ENCODE assay signal across 1 cellular context in genomic region chr10:111087331-111087756, GRCh38.
TF ChIP-seq lines count a peak whose summit lies in the region.

No MANE protein-coding gene starts in this region.

TF ChIP-seq in K562, 482 proteins besides CTCF, POLR2A, EP300 and RAD21 (continued from another document and continues in another):
- TF ChIP-seq MBD2 (IDR thresholded peaks at IDR 0.05; ENCODE audit: borderline replicate concordance, low read depth) (no peak), CBX3 (IDR thresholded peaks at IDR 0.05; ENCODE audit: borderline replicate concordance in 1 of 2, low read length in 2 of 2) (no peak), SRSF9 (IDR thresholded peaks at IDR 0.05; ENCODE audit: borderline replicate concordance, low read depth, low read length) (no peak), ZNF174 (CRISPR knock-in tag; IDR thresholded peaks at IDR 0.05) (no peak), PHTF2 (CRISPR knock-in tag; IDR thresholded peaks at IDR 0.05) (no peak), YY1 (IDR thresholded peaks at IDR 0.05; ENCODE audit: borderline replicate concordance in 1 of 3, control insufficient read depth in 1 of 3, extremely low read depth in 1 of 3, insufficient read depth in 3 of 3, insufficient read length in 1 of 3, insufficient replicate concordance in 2 of 3, low read depth in 1 of 3, low read length in 2 of 3) (no peak), NR2C2 (CRISPR knock-in tag; IDR thresholded peaks at IDR 0.05) (no peak), NR2C2 (tag; IDR thresholded peaks at IDR 0.05) (peak; percentile 63; the same call in 1 of the 2 replicates), PHB (CRISPR knock-in tag; IDR thresholded peaks at IDR 0.05) (no peak), FOXJ3 (CRISPR knock-in tag; IDR thresholded peaks at IDR 0.05) (no peak), ZEB2 (IDR thresholded peaks at IDR 0.05) (peak; percentile 64; the same call in 1 of the 2 replicates), ZNF584 (CRISPR knock-in tag; IDR thresholded peaks at IDR 0.05; ENCODE audit: low read depth) (no peak), ELF4 (CRISPR knock-in tag; IDR thresholded peaks at IDR 0.05) (no peak), ZNF134 (CRISPR knock-in tag; conservative IDR thresholded peaks at IDR 0.05) (no peak), SMARCA5 (IDR thresholded peaks at IDR 0.05) (no peak), STAT6 (CRISPR knock-in tag; IDR thresholded peaks at IDR 0.05) (no peak), BMI1 (IDR thresholded peaks at IDR 0.05; ENCODE audit: low read length) (no peak), ELF2 (CRISPR knock-in tag; IDR thresholded peaks at IDR 0.05) (no peak), CAMTA2 (CRISPR knock-in tag; conservative IDR thresholded peaks at IDR 0.05) (no peak), MYNN (IDR thresholded peaks at IDR 0.05) (no peak), MYNN (CRISPR knock-in tag; IDR thresholded peaks at IDR 0.05) (no peak), ZBTB7A (IDR thresholded peaks at IDR 0.05; ENCODE audit: borderline replicate concordance, control insufficient read depth, low read depth, low read length) (no peak), SMAD3 (CRISPR knock-in tag; conservative IDR thresholded peaks at IDR 0.05) (no peak), NR2F6 (CRISPR knock-in tag; IDR thresholded peaks at IDR 0.05) (no peak), ELK1 (CRISPR knock-in tag; IDR thresholded peaks at IDR 0.05) (no peak), NONO (IDR thresholded peaks at IDR 0.05; ENCODE audit: low read depth in 2 of 2, low read length in 1 of 2) (no peak), TBP (optimal IDR thresholded peaks at IDR 0.05; ENCODE audit: low read depth, low read length) (no peak), GATAD2B (IDR thresholded peaks at IDR 0.05; ENCODE audit: borderline replicate concordance) (no peak), SMARCE1 (IDR thresholded peaks at IDR 0.05) (0 out of 2 replicates have a peak, but pooled peaks have one; percentile 23), MBD1 (CRISPR knock-in tag; IDR thresholded peaks at IDR 0.05) (no peak), SNIP1 (IDR thresholded peaks at IDR 0.05; ENCODE audit: low read depth) (no peak), NCOA6 (IDR thresholded peaks at IDR 0.05) (no peak), CREM (IDR thresholded peaks at IDR 0.05; ENCODE audit: low read depth) (no peak), KDM1A (IDR thresholded peaks at IDR 0.05) (peak in 1 of 2 experiments; percentile 55; a peak in 2 of 4 replicates), E2F6 (IDR thresholded peaks at IDR 0.05; ENCODE audit: borderline replicate concordance in 1 of 2, extremely low read depth in 1 of 2, insufficient read depth in 1 of 2, insufficient read length in 1 of 2, low read depth in 1 of 2, low read length in 1 of 2, poor library complexity in 1 of 2, severe bottlenecking in 1 of 2) (no peak), MEF2A (IDR thresholded peaks at IDR 0.05; ENCODE audit: control insufficient read depth, low read depth, low read length) (no peak), PKNOX1 (IDR thresholded peaks at IDR 0.05) (0 out of 2 replicates have a peak, but pooled peaks have one; percentile 18), TEAD2 (tag; IDR thresholded peaks at IDR 0.05) (no peak), NFRKB (IDR thresholded peaks at IDR 0.05; ENCODE audit: low read depth) (no peak), SMAD2 (IDR thresholded peaks at IDR 0.05; ENCODE audit: low read depth, low read length) (no peak), ZFP30 (CRISPR knock-in tag; IDR thresholded peaks at IDR 0.05; ENCODE audit: borderline replicate concordance) (no peak), ARID3B (CRISPR knock-in tag; IDR thresholded peaks at IDR 0.05; ENCODE audit: borderline replicate concordance) (no peak), ZNF347 (CRISPR knock-in tag; IDR thresholded peaks at IDR 0.05; ENCODE audit: low read depth) (no peak), ZNF79 (CRISPR knock-in tag; IDR thresholded peaks at IDR 0.05; ENCODE audit: low read depth) (no peak), MITF (IDR thresholded peaks at IDR 0.05) (no peak), POLR2AphosphoS5 (IDR thresholded peaks at IDR 0.05; ENCODE audit: control insufficient read depth, insufficient read depth, low read depth, low read length) (no peak), MCM7 (IDR thresholded peaks at IDR 0.05) (no peak), GABPB1 (CRISPR knock-in tag; IDR thresholded peaks at IDR 0.05) (no peak), POLR2H (tag; IDR thresholded peaks at IDR 0.05; ENCODE audit: low read depth) (no peak), ZNF57 (CRISPR knock-in tag; IDR thresholded peaks at IDR 0.05) (no peak), ZNF740 (CRISPR knock-in tag; IDR thresholded peaks at IDR 0.05) (no peak), ZNF740 (tag; IDR thresholded peaks at IDR 0.05) (no peak), C11orf30 (IDR thresholded peaks at IDR 0.05; ENCODE audit: low read depth) (no peak), POLR3A (IDR thresholded peaks at IDR 0.05; ENCODE audit: borderline replicate concordance, extremely low read depth, insufficient read depth, insufficient read length) (no peak), ZNF583 (CRISPR knock-in tag; IDR thresholded peaks at IDR 0.05) (no peak), CHD4 (IDR thresholded peaks at IDR 0.05; ENCODE audit: insufficient read depth, insufficient replicate concordance, low read depth, low read length, poor library complexity, severe bottlenecking) (no peak), SNRNP70 (optimal IDR thresholded peaks at IDR 0.05; ENCODE audit: low read depth, low read length) (no peak), MTF1 (CRISPR knock-in tag; IDR thresholded peaks at IDR 0.05; ENCODE audit: borderline replicate concordance) (no peak), SIX5 (IDR thresholded peaks at IDR 0.05; ENCODE audit: borderline replicate concordance in 1 of 2, insufficient read depth in 1 of 2, low read depth in 1 of 2, low read length in 2 of 2) (no peak), ARID1B (IDR thresholded peaks at IDR 0.05) (peak; percentile 59), FOXK2 (conservative IDR thresholded peaks at IDR 0.05 in 1 of 2, IDR thresholded peaks at IDR 0.05 in 1 of 2; ENCODE audit: low read depth in 2 of 2) (no peak), MNT (conservative IDR thresholded peaks at IDR 0.05) (no peak), ZNF324 (CRISPR knock-in tag; IDR thresholded peaks at IDR 0.05) (no peak), SRSF7 (optimal IDR thresholded peaks at IDR 0.05; ENCODE audit: low read depth, low read length) (no peak), MTA3 (IDR thresholded peaks at IDR 0.05; ENCODE audit: borderline replicate concordance) (no peak), CXXC5 (CRISPR knock-in tag; IDR thresholded peaks at IDR 0.05) (peak; percentile 73)
